1 cellular context compared by ENCODE assay signal in the genomic region with DNA sequence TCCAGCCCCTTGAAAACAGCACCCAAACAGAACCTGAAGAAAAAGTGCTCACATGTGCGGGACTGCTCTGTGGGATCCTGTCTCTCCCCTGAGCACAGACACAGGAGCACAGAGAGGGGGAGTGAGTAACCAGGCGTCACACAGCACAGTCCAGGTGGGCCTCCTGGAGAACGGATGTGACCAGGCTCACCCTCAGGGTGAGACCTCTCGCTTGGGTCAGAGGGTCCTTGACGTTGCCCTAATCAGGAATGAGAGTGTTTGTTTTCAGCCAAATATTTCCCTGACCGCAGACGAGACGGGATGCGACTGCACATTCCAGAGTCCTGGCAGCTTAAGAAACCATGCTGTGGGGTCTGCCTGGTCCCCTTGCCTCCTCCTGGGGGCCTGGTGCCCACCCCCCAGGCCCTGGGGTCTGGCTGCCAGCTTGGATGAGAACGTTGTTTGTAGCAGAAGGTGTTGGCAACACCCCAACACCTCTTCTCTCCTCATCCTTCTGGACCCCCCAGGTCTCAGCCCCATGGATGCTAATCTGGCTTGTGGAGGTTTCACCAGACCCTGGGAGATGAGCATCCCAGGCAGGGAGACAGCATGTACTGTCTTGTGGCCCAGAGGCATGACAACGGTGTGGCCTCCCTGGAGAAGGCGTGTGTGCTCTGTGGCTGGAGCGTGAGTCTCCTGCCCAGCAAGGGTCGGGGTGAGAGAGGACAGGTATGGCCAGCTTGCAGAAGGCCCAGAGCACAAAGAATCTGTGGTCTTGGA.
TF ChIP-seq lines count a peak whose summit lies in the region.

No MANE protein-coding gene starts in this region.

TF ChIP-seq in HEK293, 187 proteins besides CTCF, POLR2A, EP300 and RAD21 (continued from another document):
- TF ChIP-seq, protein P1, sequence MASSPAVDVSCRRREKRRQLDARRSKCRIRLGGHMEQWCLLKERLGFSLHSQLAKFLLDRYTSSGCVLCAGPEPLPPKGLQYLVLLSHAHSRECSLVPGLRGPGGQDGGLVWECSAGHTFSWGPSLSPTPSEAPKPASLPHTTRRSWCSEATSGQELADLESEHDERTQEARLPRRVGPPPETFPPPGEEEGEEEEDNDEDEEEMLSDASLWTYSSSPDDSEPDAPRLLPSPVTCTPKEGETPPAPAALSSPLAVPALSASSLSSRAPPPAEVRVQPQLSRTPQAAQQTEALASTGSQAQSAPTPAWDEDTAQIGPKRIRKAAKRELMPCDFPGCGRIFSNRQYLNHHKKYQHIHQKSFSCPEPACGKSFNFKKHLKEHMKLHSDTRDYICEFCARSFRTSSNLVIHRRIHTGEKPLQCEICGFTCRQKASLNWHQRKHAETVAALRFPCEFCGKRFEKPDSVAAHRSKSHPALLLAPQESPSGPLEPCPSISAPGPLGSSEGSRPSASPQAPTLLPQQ (tag by site-specific recombination; IDR thresholded peaks at IDR 0.05): no peak
- TF ChIP-seq, protein P2, sequence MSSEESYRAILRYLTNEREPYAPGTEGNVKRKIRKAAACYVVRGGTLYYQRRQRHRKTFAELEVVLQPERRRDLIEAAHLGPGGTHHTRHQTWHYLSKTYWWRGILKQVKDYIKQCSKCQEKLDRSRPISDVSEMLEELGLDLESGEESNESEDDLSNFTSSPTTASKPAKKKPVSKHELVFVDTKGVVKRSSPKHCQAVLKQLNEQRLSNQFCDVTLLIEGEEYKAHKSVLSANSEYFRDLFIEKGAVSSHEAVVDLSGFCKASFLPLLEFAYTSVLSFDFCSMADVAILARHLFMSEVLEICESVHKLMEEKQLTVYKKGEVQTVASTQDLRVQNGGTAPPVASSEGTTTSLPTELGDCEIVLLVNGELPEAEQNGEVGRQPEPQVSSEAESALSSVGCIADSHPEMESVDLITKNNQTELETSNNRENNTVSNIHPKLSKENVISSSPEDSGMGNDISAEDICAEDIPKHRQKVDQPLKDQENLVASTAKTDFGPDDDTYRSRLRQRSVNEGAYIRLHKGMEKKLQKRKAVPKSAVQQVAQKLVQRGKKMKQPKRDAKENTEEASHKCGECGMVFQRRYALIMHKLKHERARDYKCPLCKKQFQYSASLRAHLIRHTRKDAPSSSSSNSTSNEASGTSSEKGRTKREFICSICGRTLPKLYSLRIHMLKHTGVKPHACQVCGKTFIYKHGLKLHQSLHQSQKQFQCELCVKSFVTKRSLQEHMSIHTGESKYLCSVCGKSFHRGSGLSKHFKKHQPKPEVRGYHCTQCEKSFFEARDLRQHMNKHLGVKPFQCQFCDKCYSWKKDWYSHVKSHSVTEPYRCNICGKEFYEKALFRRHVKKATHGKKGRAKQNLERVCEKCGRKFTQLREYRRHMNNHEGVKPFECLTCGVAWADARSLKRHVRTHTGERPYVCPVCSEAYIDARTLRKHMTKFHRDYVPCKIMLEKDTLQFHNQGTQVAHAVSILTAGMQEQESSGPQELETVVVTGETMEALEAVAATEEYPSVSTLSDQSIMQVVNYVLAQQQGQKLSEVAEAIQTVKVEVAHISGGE (tag by site-specific recombination; conservative IDR thresholded peaks at IDR 0.05; ENCODE audit: low read depth): no peak
- TF ChIP-seq ZNF623 (tag by site-specific recombination; IDR thresholded peaks at IDR 0.05): no peak
- no peak for TF ChIP-seq ZFP41 (tag by site-specific recombination; IDR thresholded peaks at IDR 0.05; ENCODE audit: borderline replicate concordance)
- TF ChIP-seq ZBTB20 (tag by site-specific recombination; IDR thresholded peaks at IDR 0.05): no peak
- no peak for TF ChIP-seq GFI1B (tag by site-specific recombination; IDR thresholded peaks at IDR 0.05)
- no peak for TF ChIP-seq SCRT1 (tag by site-specific recombination; IDR thresholded peaks at IDR 0.05; ENCODE audit: borderline replicate concordance)
- no peak for TF ChIP-seq ZNF146 (tag by site-specific recombination; IDR thresholded peaks at IDR 0.05)
- no peak for TF ChIP-seq ZNF596 (tag by site-specific recombination; IDR thresholded peaks at IDR 0.05)
- peak; percentile 99 for TF ChIP-seq GLIS1 (tag by site-specific recombination; IDR thresholded peaks at IDR 0.05)
- TF ChIP-seq, protein P3, sequence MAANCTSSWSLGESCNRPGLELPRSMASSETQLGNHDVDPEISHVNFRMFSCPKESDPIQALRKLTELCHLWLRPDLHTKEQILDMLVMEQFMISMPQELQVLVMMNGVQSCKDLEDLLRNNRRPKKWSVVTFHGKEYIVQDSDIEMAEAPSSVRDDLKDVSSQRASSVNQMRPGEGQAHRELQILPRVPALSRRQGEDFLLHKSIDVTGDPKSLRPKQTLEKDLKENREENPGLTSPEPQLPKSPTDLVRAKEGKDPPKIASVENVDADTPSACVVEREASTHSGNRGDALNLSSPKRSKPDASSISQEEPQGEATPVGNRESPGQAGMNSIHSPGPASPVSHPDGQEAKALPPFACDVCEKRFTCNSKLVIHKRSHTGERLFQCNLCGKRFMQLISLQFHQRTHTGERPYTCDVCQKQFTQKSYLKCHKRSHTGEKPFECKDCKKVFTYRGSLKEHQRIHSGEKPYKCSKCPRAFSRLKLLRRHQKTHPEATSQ (tag by site-specific recombination; IDR thresholded peaks at IDR 0.05): no peak
- TF ChIP-seq ZNF670 (tag by site-specific recombination; IDR thresholded peaks at IDR 0.05; ENCODE audit: low read depth): no peak
- TF ChIP-seq, protein P4, sequence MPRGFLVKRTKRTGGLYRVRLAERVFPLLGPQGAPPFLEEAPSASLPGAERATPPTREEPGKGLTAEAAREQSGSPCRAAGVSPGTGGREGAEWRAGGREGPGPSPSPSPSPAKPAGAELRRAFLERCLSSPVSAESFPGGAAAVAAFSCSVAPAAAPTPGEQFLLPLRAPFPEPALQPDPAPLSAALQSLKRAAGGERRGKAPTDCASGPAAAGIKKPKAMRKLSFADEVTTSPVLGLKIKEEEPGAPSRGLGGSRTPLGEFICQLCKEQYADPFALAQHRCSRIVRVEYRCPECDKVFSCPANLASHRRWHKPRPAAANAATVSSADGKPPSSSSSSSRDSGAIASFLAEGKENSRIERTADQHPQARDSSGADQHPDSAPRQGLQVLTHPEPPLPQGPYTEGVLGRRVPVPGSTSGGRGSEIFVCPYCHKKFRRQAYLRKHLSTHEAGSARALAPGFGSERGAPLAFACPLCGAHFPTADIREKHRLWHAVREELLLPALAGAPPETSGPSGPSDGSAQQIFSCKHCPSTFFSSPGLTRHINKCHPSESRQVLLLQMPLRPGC (tag by site-specific recombination; IDR thresholded peaks at IDR 0.05): no peak
- no peak for TF ChIP-seq OVOL3 (tag by site-specific recombination; IDR thresholded peaks at IDR 0.05)
- TF ChIP-seq ZNF768 (tag by site-specific recombination; IDR thresholded peaks at IDR 0.05): peak; percentile 93
- TF ChIP-seq ZNF707 (tag by site-specific recombination; IDR thresholded peaks at IDR 0.05): no peak
